Comparison of ENCODE assay signal across 1 cellular context in genomic region chr1:27504588-27505419, GRCh38.
TF ChIP-seq lines count a peak whose summit lies in the region.

No MANE protein-coding gene starts in this region.

TF ChIP-seq in GM23338, 12 proteins besides CTCF, POLR2A, EP300 and RAD21 (continued from another document):
- TF ChIP-seq ZNF462 (CRISPR knock-in tag; IDR thresholded peaks at IDR 0.05) (no peak), STAT1 (IDR thresholded peaks at IDR 0.05; ENCODE audit: unreplicated experiment) (no peak), ZNF331 (CRISPR knock-in tag; IDR thresholded peaks at IDR 0.05; ENCODE audit: low read depth) (no peak), CREB1 (CRISPR knock-in tag; IDR thresholded peaks at IDR 0.05; ENCODE audit: low read depth) (no peak), NANOG (IDR thresholded peaks at IDR 0.05; ENCODE audit: borderline replicate concordance) (no peak), POLR2AphosphoS5 (IDR thresholded peaks at IDR 0.05; ENCODE audit: low read depth) (no peak), EZH2phosphoT487 (IDR thresholded peaks at IDR 0.05; ENCODE audit: unreplicated experiment) (no peak), ZNF114 (CRISPR knock-in tag; IDR thresholded peaks at IDR 0.05) (no peak)
